In genomic region chr1:246566808-246567154, GRCh38 we compare ENCODE assay signal across 1 cellular context.
TF ChIP-seq lines count a peak whose summit lies in the region.

No MANE protein-coding gene starts in this region.

TF ChIP-seq in WTC11, 78 proteins besides CTCF, POLR2A, EP300 and RAD21 (continued from another document):
- TF ChIP-seq IRF1 (CRISPR knock-in tag; IDR thresholded peaks at IDR 0.05), result no peak
